Comparison of ENCODE assay signal across 11 cellular contexts in genomic region chr1:222754386-222755139, GRCh38. TPM values are rescaled to one million over a fixed set of nuclear protein-coding genes. Genes with fewer than 3 reads are reported as not detected.
DNase-seq lines count a peak whose midpoint lies in the region; ATAC-seq, FAIRE-seq and TF ChIP-seq lines count a peak whose summit lies in the region.
"Had no signal": no experiment of that assay in that cellular context is flagged by ENCODE, and none has a peak within 500 bp of the region (broad histone marks: within the 10 kb centered on the region; RNA-seq: fewer than 3 reads in every experiment).

No MANE protein-coding gene starts in this region.

- H3K36me3 Mint-ChIP-seq in activated T-cell treated with anti-CD3 and anti-CD28 coated beads, Interleukin-2, amount 50 U/mL, for 4 hours (ENCODE audit: insufficient read depth) = no peaks in the 10 kb centered on the region
- H3K36me3 Mint-ChIP-seq: activated naive CD4-positive, alpha-beta T cell treated with anti-CD3 and anti-CD28 coated beads, Interleukin-2, amount 10 ng/mL, durations not matched to agents 7 days and 5 days had no signal

- peak; percentile 81 for FAIRE-seq in RCC 7860 (lab: Jason Lieb, UNC)

- DNase-seq in AG09309 (ENCODE audit: low read depth) (peak; percentile 97), RCC 7860 (ENCODE audit: low spot score) (peak; percentile 71), fibroblast of pulmonary artery (ENCODE audit: low read depth) (peak; percentile 94), occipital lobe (lab: John Stamatoyannopoulos, UW) (peak; percentile 17), activated gamma-delta T cell (lab: John Stamatoyannopoulos, UW) (no peak), SK-N-DZ (ENCODE audit: low spot score) (no peak), left lobe of liver (ENCODE audit: low spot score) (no peak)
- no peak for DNase-seq in activated T-cell treated with anti-CD3 and anti-CD28 coated beads, Interleukin-2, amount 50 U/mL, for 4 hours
- DNase-seq: activated naive CD4-positive, alpha-beta T cell treated with anti-CD3 and anti-CD28 coated beads, Interleukin-2, amount 10 ng/mL, durations not matched to agents 7 days and 5 days; Caco-2 had no signal

- ATAC-seq in activated T-cell treated with anti-CD3 and anti-CD28 coated beads, Interleukin-2, amount 50 U/mL, for 4 hours = no peak
- ATAC-seq in left lobe of liver = no peak

- no peak for TF ChIP-seq CTCF in AG09309 (IDR thresholded peaks at IDR 0.05; ENCODE audit: control insufficient read depth, insufficient read depth, low read depth, low read length, missing control alignments)
- no peak for TF ChIP-seq CTCF in fibroblast of pulmonary artery (IDR thresholded peaks at IDR 0.05; ENCODE audit: low read length, missing control alignments)

- no peak overlapping the region for H3K4me3 ChIP-seq in AG09309 (ENCODE audit: control insufficient read depth, low read depth, low read length)
- H3K4me3 ChIP-seq in fibroblast of pulmonary artery (replicated peaks; ENCODE audit: low read depth, low read length) = no peak overlapping the region

- H3K27me3 Mint-ChIP-seq in activated T-cell treated with anti-CD3 and anti-CD28 coated beads, Interleukin-2, amount 50 U/mL, for 4 hours (ENCODE audit: low read depth) = peaks cover 3% of the 10 kb centered on the region

- H3K4me1 Mint-ChIP-seq in activated T-cell treated with anti-CD3 and anti-CD28 coated beads, Interleukin-2, amount 50 U/mL, for 4 hours (ENCODE audit: low read depth) = no peaks in the 10 kb centered on the region
- H3K4me1 Mint-ChIP-seq: activated naive CD4-positive, alpha-beta T cell treated with anti-CD3 and anti-CD28 coated beads, Interleukin-2, amount 10 ng/mL, durations not matched to agents 7 days and 5 days had no signal

- H3K9me3 Mint-ChIP-seq in activated T-cell treated with anti-CD3 and anti-CD28 coated beads, Interleukin-2, amount 50 U/mL, for 4 hours = no peaks in the 10 kb centered on the region
- H3K9me3 Mint-ChIP-seq: activated naive CD4-positive, alpha-beta T cell treated with anti-CD3 and anti-CD28 coated beads, Interleukin-2, amount 10 ng/mL, durations not matched to agents 7 days and 5 days had no signal

- H3K4me3 Mint-ChIP-seq in activated T-cell treated with anti-CD3 and anti-CD28 coated beads, Interleukin-2, amount 50 U/mL, for 4 hours = no peak overlapping the region
- H3K4me3 Mint-ChIP-seq: activated naive CD4-positive, alpha-beta T cell treated with anti-CD3 and anti-CD28 coated beads, Interleukin-2, amount 10 ng/mL, durations not matched to agents 7 days and 5 days had no signal

RNA-seq across cellular contexts. Expression of gene FAM177B, which starts 17.6 kb away (rescaled TPM):
- total RNA-seq in occipital lobe (not detected), left lobe of liver (not detected)
- polyA plus RNA-seq in SK-N-DZ (2014; cell fraction: cytosol; rRNA removed) = not detected in 2 replicates
- not detected in 2 replicates for polyA plus RNA-seq in SK-N-DZ (2014; cell fraction: nucleus; rRNA removed)
- not detected for total RNA-seq in activated T-cell treated with anti-CD3 and anti-CD28 coated beads, Interleukin-2, amount 50 U/mL, for 4 hours
- total RNA-seq: Caco-2, SK-MEL-5 had no signal

RNA-seq across cellular contexts. Expression of gene BROX, which starts 42.2 kb away (rescaled TPM):
- total RNA-seq in occipital lobe (66.9 TPM), left lobe of liver (12.8 TPM)
- polyA plus RNA-seq in SK-N-DZ (2014; cell fraction: cytosol; rRNA removed) = 18.4 and 32.4 TPM in 2 replicates
- 5.2 and 13.7 TPM in 2 replicates for polyA plus RNA-seq in SK-N-DZ (2014; cell fraction: nucleus; rRNA removed)
- total RNA-seq in activated T-cell treated with anti-CD3 and anti-CD28 coated beads, Interleukin-2, amount 50 U/mL, for 4 hours = 10 to 100 TPM; 30.2 to 32.7 (median 30.4) TPM

RNA-seq across cellular contexts. Expression of gene AIDA, which starts 42.3 kb away (rescaled TPM):
- total RNA-seq in occipital lobe = 37.0 TPM
- polyA plus RNA-seq in SK-N-DZ (2014; cell fraction: cytosol; rRNA removed) = 16.5 and 21.4 TPM in 2 replicates
- 11.9 and 15.7 TPM in 2 replicates for polyA plus RNA-seq in SK-N-DZ (2014; cell fraction: nucleus; rRNA removed)
- total RNA-seq in activated T-cell treated with anti-CD3 and anti-CD28 coated beads, Interleukin-2, amount 50 U/mL, for 4 hours = 10 to 100 TPM; 28.8 to 34.4 (median 30.1) TPM
- total RNA-seq in left lobe of liver = 28.0 TPM

Comparison
In these comparisons a context has a peak if more than half of its experiments do, and no peak if none do; other contexts are left out.
1. DNase-seq: peak in AG09309 (single experiment), RCC 7860 (single experiment), fibroblast of pulmonary artery (single experiment) and occipital lobe (single experiment); none in activated gamma-delta T cell (single experiment), SK-N-DZ (single experiment), activated T-cell treated with anti-CD3 and anti-CD28 coated beads, Interleukin-2, amount 50 U/mL, for 4 hours (single experiment) and left lobe of liver (single experiment).